8 cellular contexts compared by ENCODE assay signal in the genomic region with DNA sequence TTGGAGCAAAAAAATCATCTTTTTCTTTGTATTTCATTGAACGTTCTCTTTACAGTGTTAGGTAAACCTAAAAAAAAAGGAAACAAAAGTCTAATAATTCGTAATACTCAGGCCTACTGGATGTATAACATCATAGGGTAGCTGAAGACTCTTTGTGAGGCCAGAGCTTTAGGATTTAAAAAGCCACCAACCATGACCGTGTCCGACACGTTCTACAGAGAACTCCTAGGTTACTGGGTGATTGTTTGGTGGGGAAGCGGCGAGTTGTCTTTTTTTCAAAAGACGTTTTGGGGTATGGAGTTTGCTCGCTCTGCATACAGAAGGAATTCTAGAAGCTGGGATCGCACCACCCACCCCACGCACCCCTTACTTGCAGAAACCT. TPM values are rescaled to one million over a fixed set of nuclear protein-coding genes. Genes with fewer than 3 reads are reported as not detected.
DNase-seq lines count a peak whose midpoint lies in the region; ATAC-seq and TF ChIP-seq lines count a peak whose summit lies in the region.

No MANE protein-coding gene starts in this region.

- DNase-seq in DND-41 (no peak), LoVo (ENCODE audit: low spot score) (peak; percentile 35), astrocyte of the cerebellum (ENCODE audit: low read depth) (no peak), kidney epithelial cell (ENCODE audit: low read depth) (no peak), superior temporal gyrus (ENCODE audit: extremely low spot score) (peak; percentile 76), HT-29 (ENCODE audit: low spot score) (no peak), NCI-H2081 treated with DMSO at 0.1 percent for 48 hours (lab: John Stamatoyannopoulos, UW) (no peak)

- peaks cover 24% of the 10 kb centered on the region for H4K20me1 ChIP-seq in DND-41 (ENCODE audit: insufficient read depth, low read length)

- peaks cover 34% of the 10 kb centered on the region for H3K4me1 ChIP-seq in DND-41 (ENCODE audit: insufficient read depth, low read length)

- TF ChIP-seq CTCF in DND-41 (IDR thresholded peaks at IDR 0.05; ENCODE audit: borderline replicate concordance, extremely low read depth, low read length, poor library complexity, severe bottlenecking) (no peak), astrocyte of the cerebellum (IDR thresholded peaks at IDR 0.05; ENCODE audit: low read depth, low read length, missing control alignments) (no peak), kidney epithelial cell (IDR thresholded peaks at IDR 0.05; ENCODE audit: insufficient read depth, low read length, poor library complexity, severe bottlenecking) (no peak)

- H3K79me2 ChIP-seq in DND-41 (ENCODE audit: insufficient read depth, low read length): peaks cover 43% of the 10 kb centered on the region

- H3K9me3 ChIP-seq in DND-41 (ENCODE audit: insufficient read depth, low read length, severe bottlenecking): no peaks in the 10 kb centered on the region

- in situ Hi-C loops in astrocyte of the cerebellum (cut with HindIII; ENCODE audit: low sequenced_read_pairs): no loop called here

- peak; percentile 1; the same call in 2 of the 3 replicates for ATAC-seq in DND-41 (ENCODE audit: insufficient read depth, low read depth)
- ATAC-seq in HG03469 (IDR thresholded peaks at IDR 0.05; ENCODE audit: unreplicated experiment): no peak

- H3K36me3 ChIP-seq in DND-41 (ENCODE audit: insufficient read depth, low read length): peaks cover 36% of the 10 kb centered on the region
- no peaks in the 10 kb centered on the region for H3K36me3 ChIP-seq in kidney epithelial cell (ENCODE audit: control insufficient read depth, insufficient read depth, low read length)

- H3K9ac ChIP-seq in DND-41 (ENCODE audit: low read depth, low read length): peak overlapping the region; percentile 99

- H3K4me2 ChIP-seq in DND-41 (ENCODE audit: insufficient read depth, low read length): peak overlapping the region; percentile 92

- peak overlapping the region; percentile 99 for H3K27ac ChIP-seq in DND-41 (ENCODE audit: low read length)

- H2AFZ ChIP-seq in DND-41 (ENCODE audit: low read depth, low read length): peak overlapping the region; percentile 74

- H3K4me3 ChIP-seq in DND-41 (ENCODE audit: low read depth in 1 of 2, low read length in 2 of 2) (peak overlapping the region; percentile 71 to 77), astrocyte of the cerebellum (ENCODE audit: low read depth, low read length) (peak overlapping the region; percentile 98), kidney epithelial cell (ENCODE audit: low read depth, low read length) (peak overlapping the region; percentile 82)

- H3K27me3 ChIP-seq in DND-41 (ENCODE audit: insufficient read depth, low read length, poor library complexity) (no peaks in the 10 kb centered on the region), kidney epithelial cell (ENCODE audit: control insufficient read depth, insufficient read depth, low read length) (no peaks in the 10 kb centered on the region)

RNA-seq across cellular contexts. Expression of gene CAPRIN1, which starts 0.6 kb away (rescaled TPM):
- total RNA-seq in kidney epithelial cell: 191 and 213 TPM in 2 replicates
- total RNA-seq in HT-29 (2014; rRNA removed; shearing (Covaris generic)): 360 and 372 TPM in 2 replicates

RNA-seq across cellular contexts. Expression of gene NAT10, which starts 54.5 kb away (rescaled TPM):
- 21.7 and 23.5 TPM in 2 replicates for total RNA-seq in kidney epithelial cell
- total RNA-seq in HT-29 (2014; rRNA removed; shearing (Covaris generic)): 49.7 and 51.8 TPM in 2 replicates

Comparison
In these comparisons a context has a peak if more than half of its experiments do, and no peak if none do; other contexts are left out.
1. DNase-seq: peak in LoVo (single experiment) and superior temporal gyrus (single experiment); none in DND-41 (single experiment), astrocyte of the cerebellum (single experiment), kidney epithelial cell (single experiment), HT-29 (single experiment) and NCI-H2081 treated with DMSO at 0.1 percent for 48 hours (single experiment).
2. Peak in every context shown above with its lines, with median percentiles within 50 percentile points of each other: H3K4me3 ChIP-seq.